In the genomic region with DNA sequence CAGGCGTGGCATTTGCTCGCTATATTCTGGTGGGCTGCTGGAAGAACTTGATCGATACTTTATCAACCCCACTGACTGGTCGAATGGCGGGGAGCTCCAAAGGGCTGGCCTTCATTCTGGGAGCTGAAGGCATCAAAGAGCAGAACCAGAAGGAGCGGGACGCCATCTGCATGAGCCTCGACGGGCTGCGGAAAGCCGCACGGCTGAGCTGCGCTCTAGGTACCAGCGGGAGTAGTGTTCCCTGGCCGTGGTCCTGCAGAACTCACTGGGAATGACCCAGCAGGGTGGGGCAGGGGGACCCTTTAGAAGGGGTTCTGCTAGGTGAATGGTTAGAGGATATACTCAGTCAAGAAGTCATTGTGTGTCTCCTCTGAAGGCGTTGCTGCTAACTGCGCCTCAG, we compare ENCODE assay signal across 8 cellular contexts.
DNase-seq lines count a peak whose midpoint lies in the region; ATAC-seq, FAIRE-seq and TF ChIP-seq lines count a peak whose summit lies in the region.
"Had no signal": no experiment of that assay in that cellular context is flagged by ENCODE, and none has a peak within 500 bp of the region (broad histone marks: within the 10 kb centered on the region; RNA-seq: fewer than 3 reads in every experiment).

No MANE protein-coding gene starts in this region.

- H3K4me2 ChIP-seq in K562 (ENCODE audit: insufficient read depth, low read length) (no peak overlapping the region), mesenchymal stem cell (ENCODE audit: low read length, poor library complexity, severe bottlenecking) (no peak overlapping the region)
- H3K4me2 ChIP-seq: GM23338 had no signal

- H3K9me3 ChIP-seq in K562 (replicated peaks; ENCODE audit: control insufficient read depth, insufficient read depth, low read depth, low read length) (no peaks in the 10 kb centered on the region), mesenchymal stem cell (ENCODE audit: control insufficient read depth, low read length) (no peaks in the 10 kb centered on the region), esophagus squamous epithelium (no peaks in the 10 kb centered on the region)

- H3K9me1 ChIP-seq in K562 (ENCODE audit: control insufficient read depth, insufficient read depth, low read length): no peaks in the 10 kb centered on the region

- WGBS in K562 (ENCODE audit: insufficient coverage, low coverage, missing lambda C conversion rate): 8% methylated on average over 17 of the region's 17 CpGs
- 96% methylated on average over 17 of the region's 17 CpGs for WGBS in mesenchymal stem cell
- WGBS in esophagus squamous epithelium, 2 donors: 82 to 92% methylated on average over 5 to 14 of the region's 17 CpGs

- H2BK15ac ChIP-seq in mesenchymal stem cell (ENCODE audit: low read depth, poor library complexity, severe bottlenecking): no peak overlapping the region

- no peak overlapping the region for H2BK5ac ChIP-seq in mesenchymal stem cell (ENCODE audit: low read depth, low read length, poor library complexity, severe bottlenecking)

- no peak for FAIRE-seq in K562 (lab: Jason Lieb, UNC)

- no peak overlapping the region for H3K9ac ChIP-seq in K562 (ENCODE audit: insufficient read depth in 1 of 2, low read depth in 2 of 2, low read length in 2 of 2)
- H3K9ac ChIP-seq in mesenchymal stem cell (ENCODE audit: low read length): no peak overlapping the region

- TF ChIP-seq CTCF in K562 (IDR thresholded peaks at IDR 0.05 in 2 of 3, conservative IDR thresholded peaks at IDR 0.05 in 1 of 3; ENCODE audit: insufficient read depth in 2 of 3, low read depth in 1 of 3, low read length in 3 of 3): no peak
- TF ChIP-seq CTCF in esophagus squamous epithelium (IDR thresholded peaks at IDR 0.05): no peak

- no peaks in the 10 kb centered on the region for H4K20me1 ChIP-seq in K562 (replicated peaks; ENCODE audit: control insufficient read depth, insufficient read depth, low read length)

- no peak overlapping the region for H3K4me3 ChIP-seq in K562
- H3K4me3 ChIP-seq in mesenchymal stem cell (ENCODE audit: insufficient read depth in 1 of 2, low read depth in 1 of 2, low read length in 2 of 2): no peak overlapping the region
- no peak overlapping the region for H3K4me3 ChIP-seq in esophagus squamous epithelium
- H3K4me3 ChIP-seq: GM23338 had no signal

- no peak overlapping the region for H3K18ac ChIP-seq in mesenchymal stem cell (ENCODE audit: low read depth in 1 of 2, low read length in 2 of 2)

- BruUV-seq in K562 (replicated peaks; lab: Mats Ljungman, UMichigan): no TSS peak

- H3K79me2 ChIP-seq in K562 (ENCODE audit: control insufficient read depth, insufficient read depth, low read length): no peaks in the 10 kb centered on the region

- no peak overlapping the region for H4K8ac ChIP-seq in mesenchymal stem cell (ENCODE audit: low read length)

- H3K4me1 ChIP-seq in K562 (replicated peaks in 1 of 2; ENCODE audit: control insufficient read depth in 2 of 2, insufficient read depth in 2 of 2, low read length in 2 of 2) (no peaks in the 10 kb centered on the region), mesenchymal stem cell (ENCODE audit: control insufficient read depth, insufficient read depth, low read depth, low read length) (peaks cover 10% of the 10 kb centered on the region), esophagus squamous epithelium (no peaks in the 10 kb centered on the region)

- H3K23ac ChIP-seq in mesenchymal stem cell (ENCODE audit: low read length in 2 of 2): no peak overlapping the region

- H3K14ac ChIP-seq in mesenchymal stem cell (ENCODE audit: low read length in 2 of 2): no peak overlapping the region

- no peak for TF ChIP-seq RAD21 in K562 (CRISPR knock-in tag; conservative IDR thresholded peaks at IDR 0.05 in 1 of 2, IDR thresholded peaks at IDR 0.05 in 1 of 2)

- H3K27me3 ChIP-seq in K562 (ENCODE audit: control insufficient read depth in 2 of 2, insufficient read depth in 2 of 2, low read length in 2 of 2) (peaks cover 20 to 44% of the 10 kb centered on the region in 2 experiments), mesenchymal stem cell (ENCODE audit: control insufficient read depth in 1 of 2, insufficient read depth in 1 of 2, low read length in 2 of 2) (no peaks in the 10 kb centered on the region), esophagus squamous epithelium (no peaks in the 10 kb centered on the region)

- no peak overlapping the region for H2BK120ac ChIP-seq in mesenchymal stem cell (ENCODE audit: low read depth, low read length)

- no peaks in the 10 kb centered on the region for H3K79me1 ChIP-seq in mesenchymal stem cell (replicated peaks; ENCODE audit: low read length, poor library complexity, severe bottlenecking)

- POLR2A ChIA-PET in K562 (lab: Yijun Ruan, JAX): interaction anchor here (1.2 kb wide), 1 partner anchor 11 kb away, joined by 5 read pairs; no protein-coding TSS in a partner anchor

- H3K4ac ChIP-seq in mesenchymal stem cell (ENCODE audit: low read depth in 1 of 2, low read length in 2 of 2): no peak overlapping the region

- no peaks in the 10 kb centered on the region for H3K36me3 ChIP-seq in K562 (ENCODE audit: control insufficient read depth, insufficient read depth, low read length)
- peaks cover 0 to 5% of the 10 kb centered on the region in 2 experiments for H3K36me3 ChIP-seq in mesenchymal stem cell (ENCODE audit: control insufficient read depth in 1 of 2, insufficient read depth in 2 of 2, low read depth in 1 of 2, low read length in 2 of 2)
- H3K36me3 ChIP-seq in esophagus squamous epithelium: no peaks in the 10 kb centered on the region

- intact Hi-C loops in K562 (cut with micrococcal nuclease): loop anchor here (2.0 to 5.0 kb wide), 2 partner anchors 116 to 170 kb away; a partner anchor contains a TSS
- intact Hi-C loops in esophagus squamous epithelium (cut with DNase I): loop anchor here (10.0 kb wide), 1 partner anchor 172 kb away; no protein-coding TSS in a partner anchor

- ATAC-seq in GM18511 (IDR thresholded peaks at IDR 0.05; ENCODE audit: unreplicated experiment): peak; percentile 8
- no peak for ATAC-seq in K562

- CTCF ChIA-PET in K562 (lab: Yijun Ruan, JAX; ENCODE audit: low intra/inter-chr PET ratio): interaction anchor here (0.6 kb wide), 2 partner anchors 173 to 510 kb away, joined by 3 to 4 read pairs; no protein-coding TSS in a partner anchor

- H2AFZ ChIP-seq in K562 (ENCODE audit: low read depth, low read length) (no peak overlapping the region), mesenchymal stem cell (ENCODE audit: low read depth, low read length) (no peak overlapping the region)
- H2AFZ ChIP-seq: GM23338 had no signal

- TF ChIP-seq POLR2A in K562 (conservative IDR thresholded peaks at IDR 0.05): no peak
- TF ChIP-seq POLR2A in esophagus squamous epithelium (IDR thresholded peaks at IDR 0.05): no peak

- DNase-seq in K562 (ENCODE audit: extremely low read depth in 1 of 4, low spot score in 3 of 4) (no peak), mesenchymal stem cell (no peak), NCI-H226 (no peak), GM19240 (ENCODE audit: insufficient read length, low spot score) (no peak), esophagus squamous epithelium (lab: John Stamatoyannopoulos, UW) (no peak)
- DNase-seq: GF-D8 had no signal

- H2BK12ac ChIP-seq in mesenchymal stem cell (ENCODE audit: low read length in 2 of 2): no peak overlapping the region

- H2AK5ac ChIP-seq in mesenchymal stem cell (ENCODE audit: low read length, severe bottlenecking): peak overlapping the region; percentile 12

- in situ Hi-C loops in K562 (cut with MboI): no loop called here

- no peak overlapping the region for H4K91ac ChIP-seq in mesenchymal stem cell (ENCODE audit: low read length)

- H3K27ac ChIP-seq in K562 (ENCODE audit: extremely low read depth, low read depth, low read length) (no peak overlapping the region), mesenchymal stem cell (ENCODE audit: low read length, poor library complexity, severe bottlenecking) (no peak overlapping the region), esophagus squamous epithelium (no peak overlapping the region)

- no peak for TF ChIP-seq EP300 in K562 (IDR thresholded peaks at IDR 0.05; ENCODE audit: low read length)

TF ChIP-seq in K562, 482 proteins besides CTCF, POLR2A, EP300 and RAD21:
- no peak for TF ChIP-seq ZNF445 (CRISPR knock-in tag; IDR thresholded peaks at IDR 0.05; ENCODE audit: low read depth)
- TF ChIP-seq NCOR1 (IDR thresholded peaks at IDR 0.05): no peak
- TF ChIP-seq FOSL1 (tag; conservative IDR thresholded peaks at IDR 0.05): no peak
- TF ChIP-seq, protein P1, sequence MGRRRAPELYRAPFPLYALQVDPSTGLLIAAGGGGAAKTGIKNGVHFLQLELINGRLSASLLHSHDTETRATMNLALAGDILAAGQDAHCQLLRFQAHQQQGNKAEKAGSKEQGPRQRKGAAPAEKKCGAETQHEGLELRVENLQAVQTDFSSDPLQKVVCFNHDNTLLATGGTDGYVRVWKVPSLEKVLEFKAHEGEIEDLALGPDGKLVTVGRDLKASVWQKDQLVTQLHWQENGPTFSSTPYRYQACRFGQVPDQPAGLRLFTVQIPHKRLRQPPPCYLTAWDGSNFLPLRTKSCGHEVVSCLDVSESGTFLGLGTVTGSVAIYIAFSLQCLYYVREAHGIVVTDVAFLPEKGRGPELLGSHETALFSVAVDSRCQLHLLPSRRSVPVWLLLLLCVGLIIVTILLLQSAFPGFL (CRISPR knock-in tag; IDR thresholded peaks at IDR 0.05): peak; percentile 34; the same call in 1 of the 2 replicates
- TF ChIP-seq, protein P2, sequence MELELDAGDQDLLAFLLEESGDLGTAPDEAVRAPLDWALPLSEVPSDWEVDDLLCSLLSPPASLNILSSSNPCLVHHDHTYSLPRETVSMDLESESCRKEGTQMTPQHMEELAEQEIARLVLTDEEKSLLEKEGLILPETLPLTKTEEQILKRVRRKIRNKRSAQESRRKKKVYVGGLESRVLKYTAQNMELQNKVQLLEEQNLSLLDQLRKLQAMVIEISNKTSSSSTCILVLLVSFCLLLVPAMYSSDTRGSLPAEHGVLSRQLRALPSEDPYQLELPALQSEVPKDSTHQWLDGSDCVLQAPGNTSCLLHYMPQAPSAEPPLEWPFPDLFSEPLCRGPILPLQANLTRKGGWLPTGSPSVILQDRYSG (tag; conservative IDR thresholded peaks at IDR 0.05; ENCODE audit: low read depth): no peak
- no peak for TF ChIP-seq THRAP3 (IDR thresholded peaks at IDR 0.05; ENCODE audit: borderline replicate concordance)
- TF ChIP-seq ZFPM2 (CRISPR knock-in tag; IDR thresholded peaks at IDR 0.05): no peak
